7 cellular contexts compared by ENCODE assay signal in the genomic region with DNA sequence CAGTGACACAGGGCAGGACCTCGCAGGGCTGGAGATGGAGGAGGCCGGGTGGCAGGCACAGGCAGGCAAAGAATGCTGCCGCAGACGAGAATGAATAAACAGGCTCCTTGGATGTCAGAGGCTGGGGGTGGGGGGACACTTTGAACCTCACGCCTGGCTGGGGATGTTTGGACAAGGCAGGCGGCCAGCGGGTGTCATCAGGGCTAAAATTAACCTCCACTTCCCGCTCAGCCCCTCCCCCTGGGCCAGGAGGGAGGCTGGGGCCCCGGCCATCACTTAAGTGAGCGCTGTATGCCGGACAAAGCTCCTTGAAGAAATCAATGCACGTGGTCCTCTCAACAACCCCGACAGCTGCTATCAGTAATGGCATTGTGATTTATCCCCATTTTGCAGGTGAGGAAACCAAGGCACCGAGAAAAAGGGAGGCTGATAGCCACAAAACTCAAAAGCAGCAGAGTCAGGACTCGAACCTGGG. TPM values are rescaled to one million over a fixed set of nuclear protein-coding genes. Genes with fewer than 3 reads are reported as not detected.
DNase-seq lines count a peak whose midpoint lies in the region; ATAC-seq and TF ChIP-seq lines count a peak whose summit lies in the region.
"Had no signal": no experiment of that assay in that cellular context is flagged by ENCODE, and none has a peak within 500 bp of the region (broad histone marks: within the 10 kb centered on the region; RNA-seq: fewer than 3 reads in every experiment).

No MANE protein-coding gene starts in this region.

- H3K18ac ChIP-seq in IMR-90 (ENCODE audit: low read depth, low read length), result peak overlapping the region; percentile 78

- dilution Hi-C loops in IMR-90 (cut with HindIII; ENCODE audit: low sequenced_read_pairs, unreplicated experiment), result no loop called here

- H2BK15ac ChIP-seq in IMR-90 (ENCODE audit: low read depth, low read length), result peak overlapping the region; percentile 90; the same call in 1 of the 3 replicates

- H3K9me1 ChIP-seq in IMR-90 (ENCODE audit: insufficient read depth, low read length), result peaks cover 5% of the 10 kb centered on the region; the same call in 1 of the 2 replicates

- H3K9me3 ChIP-seq in IMR-90 (ENCODE audit: control insufficient read depth, insufficient read depth, low read length) (no peaks in the 10 kb centered on the region), psoas muscle (no peaks in the 10 kb centered on the region)

- peak overlapping the region; percentile 74 for H4K5ac ChIP-seq in IMR-90 (ENCODE audit: low read depth, low read length)

- peak overlapping the region; percentile 91 for H4K91ac ChIP-seq in IMR-90 (ENCODE audit: insufficient read depth, low read depth, low read length)

- H3K4me3 Mint-ChIP-seq in chondrocyte (ENCODE audit: unreplicated experiment), result no peak overlapping the region

- H3K4ac ChIP-seq in IMR-90 (ENCODE audit: low read depth, low read length), result peak overlapping the region; percentile 95

- H3K36me3 ChIP-seq in IMR-90 (ENCODE audit: control insufficient read depth, insufficient read depth, low read length) (no peaks in the 10 kb centered on the region), psoas muscle (ENCODE audit: insufficient read depth in 1 of 2, low read depth in 1 of 2) (no peaks in the 10 kb centered on the region)

- DNase-seq in IMR-90 (peak; percentile 74), fibroblast of gingiva (ENCODE audit: low read depth) (peak; percentile 83), psoas muscle (peak; percentile 57 to 68), chondrocyte (ENCODE audit: low spot score) (no peak), G401 (ENCODE audit: low spot score) (no peak)
- DNase-seq: NK-92 treated with Interleukin-12 subunit alpha and Interleukin-12 subunit beta, amount 100 ng/mL, for 24 hours had no signal

- H2AFZ ChIP-seq in IMR-90 (replicated peaks; ENCODE audit: low read length, poor library complexity), result peak overlapping the region; percentile 76

- H3K27me3 ChIP-seq in IMR-90 (ENCODE audit: control insufficient read depth, insufficient read depth, low read length), result peaks cover 2% of the 10 kb centered on the region
- peaks cover 0 to 26% (median 0%) of the 10 kb centered on the region in 3 donors for H3K27me3 ChIP-seq in psoas muscle (ENCODE audit: insufficient read depth in 3 of 3, low read length in 2 of 3)

- H3K23ac ChIP-seq in IMR-90 (ENCODE audit: low read depth, low read length), result peak overlapping the region; percentile 62; the same call in 1 of the 2 replicates

- TF ChIP-seq CTCF in IMR-90 (conservative IDR thresholded peaks at IDR 0.05; ENCODE audit: low read depth, low read length) (no peak), psoas muscle (IDR thresholded peaks at IDR 0.05) (no peak), chondrocyte (IDR thresholded peaks at IDR 0.05) (no peak)

- H3K9me3 Mint-ChIP-seq in chondrocyte (ENCODE audit: low read depth), result no peaks in the 10 kb centered on the region

- H3K36me3 Mint-ChIP-seq in chondrocyte (ENCODE audit: low read depth), result no peaks in the 10 kb centered on the region

- H3K27me3 Mint-ChIP-seq in chondrocyte (ENCODE audit: low read depth), result no peaks in the 10 kb centered on the region

- intact Hi-C loops in IMR-90 (cut with micrococcal nuclease) (no loop called here), psoas muscle (cut with DNase I) (no loop called here)

- H3K27ac ChIP-seq in IMR-90 (ENCODE audit: insufficient read depth, low read length) (peak overlapping the region; percentile 42; the same call in 1 of the 2 replicates), psoas muscle (no peak overlapping the region)

- H4K8ac ChIP-seq in IMR-90 (ENCODE audit: low read depth in 2 of 2, low read length in 2 of 2), result peak overlapping the region in 1 of 2 experiments; percentile 84; a peak in 2 of 4 replicates

- CTCF ChIA-PET in IMR-90 (lab: Yijun Ruan, JAX), result interaction anchor here (0.7 kb wide), 1 partner anchor 20 kb away, joined by 3 read pairs; no protein-coding TSS in a partner anchor

- ATAC-seq in IMR-90 (ENCODE audit: low read depth) (peak; percentile 92), psoas muscle (peak; percentile 74 to 91 (median 86)), HG03469 (IDR thresholded peaks at IDR 0.05; ENCODE audit: unreplicated experiment) (no peak)

- in situ Hi-C loops in IMR-90 (cut with MboI; ENCODE audit: low sequenced_read_pairs), result no loop called here
- in situ Hi-C loops in G401 (cut with HindIII; ENCODE audit: low sequenced_read_pairs), result no loop called here

- H3K56ac ChIP-seq in IMR-90 (ENCODE audit: extremely low read depth, insufficient read depth, low read length), result peak overlapping the region; percentile 7; the same call in 1 of the 2 replicates

- no peak for TF ChIP-seq POLR2A in IMR-90 (IDR thresholded peaks at IDR 0.05; ENCODE audit: low read depth, low read length)

- H4K20me1 ChIP-seq in IMR-90 (ENCODE audit: insufficient read depth, low read length), result no peaks in the 10 kb centered on the region

- H3K4me3 ChIP-seq in IMR-90 (ENCODE audit: insufficient read depth, low read depth, low read length) (no peak overlapping the region), psoas muscle (no peak overlapping the region)

- no peak overlapping the region for H3K9ac ChIP-seq in IMR-90 (ENCODE audit: low read depth, low read length)

- peak overlapping the region; percentile 97 for H2BK120ac ChIP-seq in IMR-90 (ENCODE audit: low read depth, low read length)

- peaks cover 16% of the 10 kb centered on the region for H3K4me1 ChIP-seq in IMR-90 (ENCODE audit: control insufficient read depth, insufficient read depth, low read length)
- H3K4me1 ChIP-seq in psoas muscle, result peaks cover 6% of the 10 kb centered on the region

- no peak for TF ChIP-seq RAD21 in IMR-90 (IDR thresholded peaks at IDR 0.05; ENCODE audit: low read length)

- H3K14ac ChIP-seq in IMR-90 (replicated peaks; ENCODE audit: low read depth, low read length), result peak overlapping the region; percentile 92

- POLR2A ChIA-PET in IMR-90 (lab: Charles Lee; ENCODE audit: unreplicated experiment), result no interaction called here

- H3K79me1 ChIP-seq in IMR-90 (ENCODE audit: low read depth in 1 of 2, low read length in 2 of 2), result no peaks in the 10 kb centered on the region

- peak overlapping the region; percentile 77; the same call in 1 of the 2 replicates for H2AK5ac ChIP-seq in IMR-90 (ENCODE audit: low read depth, low read length)

- no CpG with 5 or more reads among the region's 15 CpGs for WGBS in IMR-90 (ENCODE audit: extremely low coverage in 2 of 2, insufficient read length in 1 of 2), 2 experiments
- WGBS in psoas muscle, 3 donors, result 11 to 17% (median 16%) methylated on average over 15 of the region's 15 CpGs

- no TSS peak for BruUV-seq in IMR-90 (replicated peaks; lab: Mats Ljungman, UMichigan)

- H3K27ac Mint-ChIP-seq in chondrocyte (ENCODE audit: unreplicated experiment), result no peak overlapping the region

- H3K4me2 ChIP-seq in IMR-90 (ENCODE audit: low read depth, low read length), result peak overlapping the region; percentile 41; the same call in 1 of the 2 replicates

- peaks cover 18% of the 10 kb centered on the region for H3K4me1 Mint-ChIP-seq in chondrocyte (ENCODE audit: low read depth)

- no peak overlapping the region for H2BK5ac ChIP-seq in IMR-90 (ENCODE audit: low read depth, low read length, poor library complexity, severe bottlenecking)

- peak overlapping the region; percentile 89 for H2AK9ac ChIP-seq in IMR-90 (replicated peaks; ENCODE audit: low read depth, low read length, poor library complexity)

- peak overlapping the region; percentile 97 for H2BK20ac ChIP-seq in IMR-90 (ENCODE audit: low read depth, low read length)

TF ChIP-seq in IMR-90, 13 proteins besides CTCF, POLR2A, EP300 and RAD21 (continues in another document):
- no peak for TF ChIP-seq NFE2L2 (IDR thresholded peaks at IDR 0.05; ENCODE audit: low read depth, low read length)
- peak; percentile 9 for TF ChIP-seq RCOR1 (IDR thresholded peaks at IDR 0.05; ENCODE audit: insufficient replicate concordance, low read length)

RNA-seq across cellular contexts. Expression of gene FUT5, which starts 10.3 kb away (rescaled TPM):
- total RNA-seq in IMR-90 (2012; rRNA removed), result not detected in 2 replicates
- polyA plus RNA-seq in IMR-90 (2012; rRNA removed), result not detected in 2 replicates
- not detected in 2 replicates for polyA plus RNA-seq in IMR-90 (2012; cell fraction: cytosol; rRNA removed)
- polyA plus RNA-seq in IMR-90 (2012; cell fraction: nucleus; rRNA removed; ENCODE audit: low replicate concordance), result not detected in 2 replicates
- not detected for total RNA-seq in psoas muscle
- not detected for polyA plus RNA-seq in psoas muscle
- not detected in 3 replicates for total RNA-seq in chondrocyte
- total RNA-seq in G401 (2014; rRNA removed; shearing (Covaris generic)), result not detected in 2 replicates

RNA-seq across cellular contexts. Expression of gene NDUFA11, which starts 22.9 kb away (rescaled TPM):
- total RNA-seq in IMR-90 (2012; rRNA removed) (297 and 375 TPM in 2 replicates), psoas muscle (100 to 1,000 TPM; 240 to 367 (median 285) TPM), chondrocyte (202 to 224 TPM (median 204 TPM) in 3 replicates)
- polyA plus RNA-seq in IMR-90 (2012; rRNA removed) (1,140 and 1,276 TPM in 2 replicates), psoas muscle (100 to 1,000 TPM; 373 to 503 (median 438) TPM)
- 644 and 1,099 TPM in 2 replicates for polyA plus RNA-seq in IMR-90 (2012; cell fraction: cytosol; rRNA removed)
- polyA plus RNA-seq in IMR-90 (2012; cell fraction: nucleus; rRNA removed; ENCODE audit: low replicate concordance), result 285 and 599 TPM in 2 replicates
- total RNA-seq in G401 (2014; rRNA removed; shearing (Covaris generic)), result 430 and 662 TPM in 2 replicates

RNA-seq across cellular contexts. Expression of gene VMAC, which starts 24.0 kb away (rescaled TPM):
- total RNA-seq in IMR-90 (2012; rRNA removed), result 1.4 and 1.7 TPM in 2 replicates
- 3.1 TPM in 2 replicates for polyA plus RNA-seq in IMR-90 (2012; rRNA removed)
- 2.2 and 3.0 TPM in 2 replicates for polyA plus RNA-seq in IMR-90 (2012; cell fraction: cytosol; rRNA removed)
- 27.6 and 28.8 TPM in 2 replicates for polyA plus RNA-seq in IMR-90 (2012; cell fraction: nucleus; rRNA removed; ENCODE audit: low replicate concordance)
- 1 to 10 TPM in 2 of 4 donors, under 1 TPM in 2; 0.73 to 3.0 (median 1.2) TPM for total RNA-seq in psoas muscle
- 1 to 10 TPM in 1 of 3 donors, under 1 TPM in 2; 0.82 to 2.2 (median 0.89) TPM for polyA plus RNA-seq in psoas muscle
- 5.6 to 6.5 TPM (median 6.1 TPM) in 3 replicates for total RNA-seq in chondrocyte
- 2.2 and 2.6 TPM in 2 replicates for total RNA-seq in G401 (2014; rRNA removed; shearing (Covaris generic))

RNA-seq across cellular contexts. Expression of gene FUT3, which starts 29.4 kb away (rescaled TPM):
- not detected in 2 replicates for total RNA-seq in IMR-90 (2012; rRNA removed)
- polyA plus RNA-seq in IMR-90 (2012; rRNA removed), result not detected in 2 replicates
- not detected in 2 replicates for polyA plus RNA-seq in IMR-90 (2012; cell fraction: cytosol; rRNA removed)
- not detected in 2 replicates for polyA plus RNA-seq in IMR-90 (2012; cell fraction: nucleus; rRNA removed; ENCODE audit: low replicate concordance)
- under 1 TPM in 1 of 4 donors, not detected in 3; 0.19 TPM for total RNA-seq in psoas muscle
- under 1 TPM in 1 of 3 donors, not detected in 2; 0.03 TPM for polyA plus RNA-seq in psoas muscle
- total RNA-seq in chondrocyte, result not detected in 3 replicates
- total RNA-seq in G401 (2014; rRNA removed; shearing (Covaris generic)), result not detected in 2 replicates

RNA-seq across cellular contexts. Expression of gene CAPS, which starts 33.4 kb away (rescaled TPM):
- total RNA-seq in IMR-90 (2012; rRNA removed), result 0.54 and 1.4 TPM in 2 replicates
- polyA plus RNA-seq in IMR-90 (2012; rRNA removed), result 4.9 and 5.6 TPM in 2 replicates
- 2.2 and 2.4 TPM in 2 replicates for polyA plus RNA-seq in IMR-90 (2012; cell fraction: cytosol; rRNA removed)
- 34.4 and 78.7 TPM in 2 replicates for polyA plus RNA-seq in IMR-90 (2012; cell fraction: nucleus; rRNA removed; ENCODE audit: low replicate concordance)
- 1 to 10 TPM; 1.3 to 2.9 (median 1.5) TPM for total RNA-seq in psoas muscle
- polyA plus RNA-seq in psoas muscle, result 1 to 10 TPM; 1.2 to 1.7 (median 1.5) TPM
- total RNA-seq in chondrocyte, result 7.2 to 11.9 TPM (median 10.5 TPM) in 3 replicates
- total RNA-seq in G401 (2014; rRNA removed; shearing (Covaris generic)), result 0.31 and 5.8 TPM in 2 replicates

Comparison
In these comparisons a context has a peak if more than half of its experiments do, and no peak if none do; other contexts are left out.
1. DNase-seq: peak in IMR-90 (single experiment), fibroblast of gingiva (single experiment) and psoas muscle (2 of 2); none in chondrocyte (single experiment) and G401 (single experiment).